In the genomic region with DNA sequence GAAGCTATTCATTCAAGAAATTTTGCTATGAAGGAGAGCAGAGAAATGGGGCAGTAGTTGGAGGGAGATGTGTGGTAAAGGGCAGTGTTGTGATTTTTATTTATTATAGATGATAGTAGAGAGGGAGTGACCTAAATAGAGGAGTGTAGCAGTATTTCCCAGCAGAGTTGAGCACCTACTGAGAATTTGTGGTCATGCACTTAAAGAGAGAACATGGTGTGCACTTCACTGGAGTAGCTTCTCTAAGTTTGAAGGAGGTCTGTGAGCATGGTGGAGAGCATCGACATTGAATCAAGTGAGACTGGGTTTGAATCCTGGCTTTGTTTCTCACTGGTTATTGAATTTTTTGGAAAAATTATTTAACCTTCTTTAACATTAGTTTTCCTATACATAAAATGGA, we compare ENCODE assay signal across 9 cellular contexts.
"Had no signal": no experiment of that assay in that cellular context is flagged by ENCODE, and none has a peak within 500 bp of the region (broad histone marks: within the 10 kb centered on the region; RNA-seq: fewer than 3 reads in every experiment).

No MANE protein-coding gene starts in this region.

- DNase-seq: GM23248, GOT3, H7, H9, HCEC 1CT, HFFc6 had no signal

- H3K9ac ChIP-seq: GM23248 had no signal

- H3K4me2 ChIP-seq: GM23338 had no signal

- ATAC-seq: GM23338, HCT116 had no signal

- H3K27ac ChIP-seq: GM23248 had no signal

- H3K4me3 ChIP-seq: GM23248, GM23338, HAP-1 had no signal

- H3K36me3 ChIP-seq: HAP-1 had no signal
